Comparison of ENCODE assay signal across 1 cellular context in genomic region chr19:1554968-1555801, GRCh38.
TF ChIP-seq lines count a peak whose summit lies in the region.

No MANE protein-coding gene starts in this region.

TF ChIP-seq in K562, 482 proteins besides CTCF, POLR2A, EP300 and RAD21:
- TF ChIP-seq JUN (IDR thresholded peaks at IDR 0.05; ENCODE audit: borderline replicate concordance, low read depth, low read length) (no peak), JUN (CRISPR knock-in tag; IDR thresholded peaks at IDR 0.05; ENCODE audit: borderline replicate concordance) (no peak), ZNF316 (IDR thresholded peaks at IDR 0.05) (0 out of 2 replicates have a peak, but pooled peaks have one; percentile 12)
